ENCODE assay signal across 1 cellular context in the genomic region with DNA sequence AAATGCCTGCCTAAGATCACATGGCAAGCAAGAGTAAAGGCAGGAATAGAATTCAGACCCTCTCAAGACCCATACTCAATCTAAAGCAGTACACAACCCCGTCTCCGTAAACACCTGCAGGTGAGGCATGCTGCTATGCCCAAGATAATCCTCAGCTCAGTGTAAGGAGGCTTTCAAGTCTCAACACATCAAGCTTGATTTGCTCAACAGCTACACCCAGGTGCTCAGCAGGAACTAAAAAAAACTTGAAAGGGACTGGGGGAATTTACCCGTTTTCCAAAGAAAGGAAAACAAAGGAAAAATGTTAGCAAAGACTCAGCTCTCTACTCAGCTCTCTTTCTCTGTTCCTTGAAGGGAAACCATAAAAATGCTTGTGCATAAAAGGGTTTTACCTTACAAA.
TF ChIP-seq lines count a peak whose summit lies in the region.

No MANE protein-coding gene starts in this region.

TF ChIP-seq in WTC11, 78 proteins besides CTCF, POLR2A, EP300 and RAD21 (continued from another document):
- TF ChIP-seq, protein P1, sequence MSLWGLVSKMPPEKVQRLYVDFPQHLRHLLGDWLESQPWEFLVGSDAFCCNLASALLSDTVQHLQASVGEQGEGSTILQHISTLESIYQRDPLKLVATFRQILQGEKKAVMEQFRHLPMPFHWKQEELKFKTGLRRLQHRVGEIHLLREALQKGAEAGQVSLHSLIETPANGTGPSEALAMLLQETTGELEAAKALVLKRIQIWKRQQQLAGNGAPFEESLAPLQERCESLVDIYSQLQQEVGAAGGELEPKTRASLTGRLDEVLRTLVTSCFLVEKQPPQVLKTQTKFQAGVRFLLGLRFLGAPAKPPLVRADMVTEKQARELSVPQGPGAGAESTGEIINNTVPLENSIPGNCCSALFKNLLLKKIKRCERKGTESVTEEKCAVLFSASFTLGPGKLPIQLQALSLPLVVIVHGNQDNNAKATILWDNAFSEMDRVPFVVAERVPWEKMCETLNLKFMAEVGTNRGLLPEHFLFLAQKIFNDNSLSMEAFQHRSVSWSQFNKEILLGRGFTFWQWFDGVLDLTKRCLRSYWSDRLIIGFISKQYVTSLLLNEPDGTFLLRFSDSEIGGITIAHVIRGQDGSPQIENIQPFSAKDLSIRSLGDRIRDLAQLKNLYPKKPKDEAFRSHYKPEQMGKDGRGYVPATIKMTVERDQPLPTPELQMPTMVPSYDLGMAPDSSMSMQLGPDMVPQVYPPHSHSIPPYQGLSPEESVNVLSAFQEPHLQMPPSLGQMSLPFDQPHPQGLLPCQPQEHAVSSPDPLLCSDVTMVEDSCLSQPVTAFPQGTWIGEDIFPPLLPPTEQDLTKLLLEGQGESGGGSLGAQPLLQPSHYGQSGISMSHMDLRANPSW (CRISPR knock-in tag; conservative IDR thresholded peaks at IDR 0.05; ENCODE audit: low read depth): no peak
- TF ChIP-seq FOXK1 (CRISPR knock-in tag; IDR thresholded peaks at IDR 0.05): no peak
- no peak for TF ChIP-seq MYBL2 (CRISPR knock-in tag; IDR thresholded peaks at IDR 0.05)
- TF ChIP-seq ZNF671 (CRISPR knock-in tag; IDR thresholded peaks at IDR 0.05): no peak
- no peak for TF ChIP-seq ESRRA (CRISPR knock-in tag; IDR thresholded peaks at IDR 0.05; ENCODE audit: borderline replicate concordance)
- TF ChIP-seq NR2C2 (CRISPR knock-in tag; IDR thresholded peaks at IDR 0.05): no peak
- TF ChIP-seq, protein P2, sequence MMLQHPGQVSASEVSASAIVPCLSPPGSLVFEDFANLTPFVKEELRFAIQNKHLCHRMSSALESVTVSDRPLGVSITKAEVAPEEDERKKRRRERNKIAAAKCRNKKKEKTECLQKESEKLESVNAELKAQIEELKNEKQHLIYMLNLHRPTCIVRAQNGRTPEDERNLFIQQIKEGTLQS (CRISPR knock-in tag; conservative IDR thresholded peaks at IDR 0.05): no peak
- TF ChIP-seq, protein P3, sequence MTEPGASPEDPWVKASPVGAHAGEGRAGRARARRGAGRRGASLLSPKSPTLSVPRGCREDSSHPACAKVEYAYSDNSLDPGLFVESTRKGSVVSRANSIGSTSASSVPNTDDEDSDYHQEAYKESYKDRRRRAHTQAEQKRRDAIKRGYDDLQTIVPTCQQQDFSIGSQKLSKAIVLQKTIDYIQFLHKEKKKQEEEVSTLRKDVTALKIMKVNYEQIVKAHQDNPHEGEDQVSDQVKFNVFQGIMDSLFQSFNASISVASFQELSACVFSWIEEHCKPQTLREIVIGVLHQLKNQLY (CRISPR knock-in tag; IDR thresholded peaks at IDR 0.05): no peak
- no peak for TF ChIP-seq SMAD3 (CRISPR knock-in tag; IDR thresholded peaks at IDR 0.05; ENCODE audit: borderline replicate concordance)
- no peak for TF ChIP-seq OVOL2 (CRISPR knock-in tag; IDR thresholded peaks at IDR 0.05; ENCODE audit: borderline replicate concordance)
- no peak for TF ChIP-seq PRDM15 (CRISPR knock-in tag; IDR thresholded peaks at IDR 0.05)
